ENCODE assay signal across 11 cellular contexts in the genomic region with DNA sequence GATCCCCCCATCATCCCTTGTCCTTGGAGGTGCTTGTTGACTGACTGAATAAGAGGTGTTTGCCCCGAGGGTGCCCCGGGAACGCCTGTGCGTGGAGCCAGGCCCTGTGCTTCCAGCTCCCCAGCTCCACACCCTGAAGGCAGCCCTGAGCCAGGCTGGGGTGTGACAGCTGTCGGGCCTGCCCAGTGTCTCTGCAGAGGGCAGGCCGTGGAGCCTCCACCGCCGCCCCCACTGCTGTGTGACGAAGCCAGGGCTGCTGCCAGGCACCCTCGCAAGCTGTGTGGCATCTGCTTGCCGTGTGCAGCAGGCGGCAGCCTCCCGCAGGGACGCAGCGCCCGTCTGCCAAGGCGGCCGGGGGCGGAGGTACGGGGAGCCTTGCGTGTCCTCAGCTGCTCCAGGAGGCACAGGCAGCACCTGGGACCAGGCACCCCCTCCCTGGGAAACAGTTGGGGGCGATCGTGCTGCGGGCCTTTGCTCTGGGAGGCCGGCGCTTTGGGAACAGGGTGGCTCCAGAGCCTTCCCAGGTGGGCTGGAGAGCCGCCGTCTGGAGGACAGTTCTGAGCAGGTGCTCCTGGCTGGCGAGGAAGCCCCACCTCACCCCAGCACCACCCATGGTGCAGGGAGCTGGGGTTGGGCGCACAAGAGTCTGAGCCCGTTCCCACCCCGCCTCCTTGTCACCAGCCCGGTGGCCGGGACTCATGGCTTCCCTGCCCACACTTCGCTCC. TPM values are rescaled to one million over a fixed set of nuclear protein-coding genes. Genes with fewer than 3 reads are reported as not detected.
DNase-seq lines count a peak whose midpoint lies in the region; ATAC-seq, FAIRE-seq and TF ChIP-seq lines count a peak whose summit lies in the region.
"Had no signal": no experiment of that assay in that cellular context is flagged by ENCODE, and none has a peak within 500 bp of the region (broad histone marks: within the 10 kb centered on the region; RNA-seq: fewer than 3 reads in every experiment).

No MANE protein-coding gene starts in this region.

- H2AFZ ChIP-seq in K562 (ENCODE audit: low read depth, low read length): no peak overlapping the region

- TF ChIP-seq EP300 in K562 (IDR thresholded peaks at IDR 0.05; ENCODE audit: low read length): no peak

- no peak for ATAC-seq in stimulated activated naive CD8-positive, alpha-beta T cell treated with anti-CD3 and anti-CD28 coated beads, Interleukin-15, amount 100 ng/mL, for 72 hours
- no peak for ATAC-seq in stimulated activated naive CD8-positive, alpha-beta T cell treated with anti-CD3 and anti-CD28 coated beads, Interleukin-15, Interleukin-2, amounts not matched to agents 100 U/mL and 50 U/mL, for 24 hours
- ATAC-seq in K562 (no peak), left colon (peak; percentile 34), upper lobe of right lung (peak; percentile 5), GM18498 (IDR thresholded peaks at IDR 0.05; ENCODE audit: unreplicated experiment) (no peak), GM18873 (IDR thresholded peaks at IDR 0.05; ENCODE audit: low FRiP score, unreplicated experiment) (no peak)
- no peak for ATAC-seq in activated T-helper 17 cell treated with anti-CD3 and anti-CD28 coated beads, Interleukin-2, amount 50 U/mL, for 72 hours (replicated peaks)

- TF ChIP-seq POLR2A in K562 (conservative IDR thresholded peaks at IDR 0.05): no peak

- H3K9me3 ChIP-seq in K562 (replicated peaks; ENCODE audit: control insufficient read depth, insufficient read depth, low read depth, low read length) (no peaks in the 10 kb centered on the region), upper lobe of right lung (no peaks in the 10 kb centered on the region)

- peaks cover 10% of the 10 kb centered on the region for H3K9me1 ChIP-seq in K562 (ENCODE audit: control insufficient read depth, insufficient read depth, low read length)

- intact Hi-C loops in K562 (cut with micrococcal nuclease) (no loop called here), left colon (cut with DNase I, micrococcal nuclease) (no loop called here), upper lobe of right lung (cut with DNase I) (loop anchor here (10.0 kb wide), 1 partner anchor 55 kb away; no protein-coding TSS in a partner anchor)

- H3K27ac ChIP-seq in K562 (ENCODE audit: extremely low read depth, low read depth, low read length) (no peak overlapping the region), upper lobe of right lung (no peak overlapping the region)
- H3K27ac ChIP-seq: HL-60 had no signal

- peaks cover 83% of the 10 kb centered on the region for H4K20me1 ChIP-seq in K562 (replicated peaks; ENCODE audit: control insufficient read depth, insufficient read depth, low read length)

- CTCF ChIA-PET in K562 (lab: Yijun Ruan, JAX; ENCODE audit: low intra/inter-chr PET ratio): no interaction called here

- H3K4me3 ChIP-seq in K562: no peak overlapping the region
- H3K4me3 ChIP-seq in upper lobe of right lung: no peak overlapping the region
- H3K4me3 ChIP-seq: skin epidermis had no signal

- H3K4me2 ChIP-seq in K562 (ENCODE audit: insufficient read depth, low read length): no peak overlapping the region

- peak overlapping the region; percentile 48 to 87 for H3K27ac Mint-ChIP-seq in stimulated activated naive CD8-positive, alpha-beta T cell treated with anti-CD3 and anti-CD28 coated beads, Interleukin-15, amount 100 ng/mL, for 72 hours
- H3K27ac Mint-ChIP-seq in activated T-helper 17 cell treated with anti-CD3 and anti-CD28 coated beads, Interleukin-2, amount 50 U/mL, for 72 hours: no peak overlapping the region
- H3K27ac Mint-ChIP-seq: stimulated activated naive CD8-positive, alpha-beta T cell treated with anti-CD3 and anti-CD28 coated beads, Interleukin-15, Interleukin-2, amounts not matched to agents 100 ng/mL and 50 ng/mL, for 24 hours had no signal

- FAIRE-seq in K562 (lab: Jason Lieb, UNC): no peak

- 95% methylated on average over 24 of the region's 35 CpGs for WGBS in K562 (ENCODE audit: insufficient coverage, low coverage, missing lambda C conversion rate)

- in situ Hi-C loops in K562 (cut with MboI): no loop called here

- H3K27me3 Mint-ChIP-seq in stimulated activated naive CD8-positive, alpha-beta T cell treated with anti-CD3 and anti-CD28 coated beads, Interleukin-15, amount 100 ng/mL, for 72 hours: no peaks in the 10 kb centered on the region
- no peaks in the 10 kb centered on the region for H3K27me3 Mint-ChIP-seq in activated T-helper 17 cell treated with anti-CD3 and anti-CD28 coated beads, Interleukin-2, amount 50 U/mL, for 72 hours
- H3K27me3 Mint-ChIP-seq: stimulated activated naive CD8-positive, alpha-beta T cell treated with anti-CD3 and anti-CD28 coated beads, Interleukin-15, Interleukin-2, amounts not matched to agents 100 ng/mL and 50 ng/mL, for 24 hours had no signal

- no peak overlapping the region for H3K9ac ChIP-seq in K562 (ENCODE audit: insufficient read depth in 1 of 2, low read depth in 2 of 2, low read length in 2 of 2)

- peaks cover 99% of the 10 kb centered on the region for H3K79me2 ChIP-seq in K562 (ENCODE audit: control insufficient read depth, insufficient read depth, low read length)

- no peak overlapping the region for H3K4me3 Mint-ChIP-seq in stimulated activated naive CD8-positive, alpha-beta T cell treated with anti-CD3 and anti-CD28 coated beads, Interleukin-15, amount 100 ng/mL, for 72 hours
- H3K4me3 Mint-ChIP-seq in activated T-helper 17 cell treated with anti-CD3 and anti-CD28 coated beads, Interleukin-2, amount 50 U/mL, for 72 hours: no peak overlapping the region
- H3K4me3 Mint-ChIP-seq: stimulated activated naive CD8-positive, alpha-beta T cell treated with anti-CD3 and anti-CD28 coated beads, Interleukin-15, Interleukin-2, amounts not matched to agents 100 ng/mL and 50 ng/mL, for 24 hours had no signal

- POLR2A ChIA-PET in K562 (lab: Yijun Ruan, JAX): interaction anchor here (0.5 to 1.3 kb wide), 6 partner anchors 9 to 224 kb away, joined by 3 to 4 read pairs (median 3); no protein-coding TSS in a partner anchor

- no peaks in the 10 kb centered on the region for H3K36me3 Mint-ChIP-seq in activated T-helper 17 cell treated with anti-CD3 and anti-CD28 coated beads, Interleukin-2, amount 50 U/mL, for 72 hours (ENCODE audit: low read depth)

- H3K4me1 ChIP-seq in K562 (replicated peaks in 1 of 2; ENCODE audit: control insufficient read depth in 2 of 2, insufficient read depth in 2 of 2, low read length in 2 of 2) (peaks cover 0 to 91% of the 10 kb centered on the region in 2 experiments; a peak in 2 of 5 replicates), upper lobe of right lung (peaks cover 13% of the 10 kb centered on the region)

- H3K4me1 Mint-ChIP-seq in stimulated activated naive CD8-positive, alpha-beta T cell treated with anti-CD3 and anti-CD28 coated beads, Interleukin-15, amount 100 ng/mL, for 72 hours: peaks cover 25% of the 10 kb centered on the region
- H3K4me1 Mint-ChIP-seq in activated T-helper 17 cell treated with anti-CD3 and anti-CD28 coated beads, Interleukin-2, amount 50 U/mL, for 72 hours: no peaks in the 10 kb centered on the region

- TF ChIP-seq CTCF in K562 (IDR thresholded peaks at IDR 0.05 in 2 of 3, conservative IDR thresholded peaks at IDR 0.05 in 1 of 3; ENCODE audit: insufficient read depth in 2 of 3, low read depth in 1 of 3, low read length in 3 of 3) (no peak), upper lobe of right lung (IDR thresholded peaks at IDR 0.05) (no peak)

- DNase-seq in stimulated activated naive CD8-positive, alpha-beta T cell treated with anti-CD3 and anti-CD28 coated beads, Interleukin-15, amount 100 ng/mL, for 72 hours: no peak
- no peak for DNase-seq in stimulated activated naive CD8-positive, alpha-beta T cell treated with anti-CD3 and anti-CD28 coated beads, Interleukin-15, Interleukin-2, amounts not matched to agents 100 U/mL and 50 U/mL, for 24 hours
- no peak for DNase-seq in K562 (ENCODE audit: extremely low read depth in 1 of 4, low spot score in 3 of 4)
- DNase-seq in left colon: peak in 1 of 2 donors; percentile 46
- no peak for DNase-seq in upper lobe of right lung

- H3K27me3 ChIP-seq in K562 (ENCODE audit: control insufficient read depth in 2 of 2, insufficient read depth in 2 of 2, low read length in 2 of 2) (no peaks in the 10 kb centered on the region), upper lobe of right lung (no peaks in the 10 kb centered on the region)

- H3K36me3 ChIP-seq in K562 (ENCODE audit: control insufficient read depth, insufficient read depth, low read length) (peaks cover 99% of the 10 kb centered on the region; the same call in 2 of the 3 replicates), upper lobe of right lung (peaks cover 7% of the 10 kb centered on the region)

- TF ChIP-seq RAD21 in K562 (CRISPR knock-in tag; conservative IDR thresholded peaks at IDR 0.05 in 1 of 2, IDR thresholded peaks at IDR 0.05 in 1 of 2): no peak

- no peaks in the 10 kb centered on the region for H3K9me3 Mint-ChIP-seq in stimulated activated naive CD8-positive, alpha-beta T cell treated with anti-CD3 and anti-CD28 coated beads, Interleukin-15, amount 100 ng/mL, for 72 hours
- H3K9me3 Mint-ChIP-seq in activated T-helper 17 cell treated with anti-CD3 and anti-CD28 coated beads, Interleukin-2, amount 50 U/mL, for 72 hours: no peaks in the 10 kb centered on the region
- H3K9me3 Mint-ChIP-seq: stimulated activated naive CD8-positive, alpha-beta T cell treated with anti-CD3 and anti-CD28 coated beads, Interleukin-15, Interleukin-2, amounts not matched to agents 100 ng/mL and 50 ng/mL, for 24 hours had no signal

- BruUV-seq in K562 (replicated peaks; lab: Mats Ljungman, UMichigan): no TSS peak

RNA-seq across cellular contexts. Expression of a gene that starts 26.6 kb away (rescaled TPM):
- 692 and 1,066 TPM in 2 replicates for total RNA-seq in K562 (2011; cell fraction: chromatin; rRNA removed; ENCODE audit: low replicate concordance)
- total RNA-seq in K562 (2011; cell fraction: nucleolus; rRNA removed): 409 and 435 TPM in 2 replicates
- 438 and 467 TPM in 2 replicates for total RNA-seq in K562 (2011; cell fraction: nucleoplasm; rRNA removed)
- total RNA-seq in K562 (2014; rRNA removed) (89.1 and 104 TPM in 2 replicates), K562 (2014; rRNA removed; fragmentation: Illumina TruSeq; extraction: Trizol) (40.9 and 41.8 TPM in 2 replicates), K562 (2015; rRNA removed; fragmentation: Illumina TruSeq; extraction: Trizol) (57.9 and 60.6 TPM in 2 replicates), K562 (2021) (208 and 244 TPM in 2 replicates), left colon (100 to 1,000 TPM in 1 of 2 donors, 10 to 100 TPM in 1; 94.7 to 110 TPM), upper lobe of right lung (87.2 TPM)
- polyA plus RNA-seq in K562 (2011; rRNA removed) (54.2 and 64.0 TPM in 2 replicates), K562 (2014; fragmentation: Illumina TruSeq; extraction: Trizol) (116 and 138 TPM in 2 replicates), K562 (2014; fragmentation: Nextera tagmentation; extraction: Ambion mirVana) (10 to 100 TPM; 12.2 to 15.8 TPM), K562 (2014; rRNA removed) (101 and 116 TPM in 2 replicates)
- polyA plus RNA-seq in K562 (2011; cell fraction: cytosol; rRNA removed): 54.1 and 55.3 TPM in 2 replicates
- polyA plus RNA-seq in K562 (2011; cell fraction: nucleus; rRNA removed): 210 and 277 TPM in 2 replicates
- polyA plus RNA-seq in K562 (2012): 113 and 125 TPM in 2 replicates
- 61.1 and 68.8 TPM in 2 replicates for polyA minus RNA-seq in K562 (2011; rRNA and poly(A)+ RNA removed)
- 106 and 121 TPM in 2 replicates for polyA minus RNA-seq in K562 (2011; cell fraction: cytosol; rRNA and poly(A)+ RNA removed)
- 117 and 133 TPM in 2 replicates for polyA minus RNA-seq in K562 (2011; cell fraction: nucleus; rRNA and poly(A)+ RNA removed)
- 10 to 100 TPM; 12.1 to 17.4 TPM for total RNA-seq in activated T-helper 17 cell treated with anti-CD3 and anti-CD28 coated beads, Interleukin-2, amount 50 U/mL, for 72 hours

RNA-seq across cellular contexts. Expression of a gene that starts 49.1 kb away (rescaled TPM):
- 24.8 and 32.7 TPM in 2 replicates for total RNA-seq in K562 (2011; cell fraction: chromatin; rRNA removed; ENCODE audit: low replicate concordance)
- 24.2 and 24.5 TPM in 2 replicates for total RNA-seq in K562 (2011; cell fraction: nucleolus; rRNA removed)
- total RNA-seq in K562 (2011; cell fraction: nucleoplasm; rRNA removed): 23.2 and 33.3 TPM in 2 replicates
- total RNA-seq in K562 (2014; rRNA removed): 42.0 and 44.2 TPM in 2 replicates
- 43.8 and 47.3 TPM in 2 replicates for total RNA-seq in K562 (2014; rRNA removed; fragmentation: Illumina TruSeq; extraction: Trizol)
- total RNA-seq in K562 (2015; rRNA removed; fragmentation: Illumina TruSeq; extraction: Trizol): 39.4 and 40.4 TPM in 2 replicates
- 57.5 and 61.6 TPM in 2 replicates for total RNA-seq in K562 (2021)
- 38.4 and 44.6 TPM in 2 replicates for polyA plus RNA-seq in K562 (2011; rRNA removed)
- polyA plus RNA-seq in K562 (2011; cell fraction: cytosol; rRNA removed): 27.8 and 34.2 TPM in 2 replicates
- 15.7 and 20.5 TPM in 2 replicates for polyA plus RNA-seq in K562 (2011; cell fraction: nucleus; rRNA removed)
- 26.1 and 33.8 TPM in 2 replicates for polyA plus RNA-seq in K562 (2012)
- polyA plus RNA-seq in K562 (2014; fragmentation: Illumina TruSeq; extraction: Trizol): 41.4 and 49.8 TPM in 2 replicates
- polyA plus RNA-seq in K562 (2014; fragmentation: Nextera tagmentation; extraction: Ambion mirVana): 10 to 100 TPM; 61.3 to 76.2 TPM
- 42.3 and 42.9 TPM in 2 replicates for polyA plus RNA-seq in K562 (2014; rRNA removed)
- 25.6 and 28.3 TPM in 2 replicates for polyA minus RNA-seq in K562 (2011; rRNA and poly(A)+ RNA removed)
- 13.6 and 17.8 TPM in 2 replicates for polyA minus RNA-seq in K562 (2011; cell fraction: cytosol; rRNA and poly(A)+ RNA removed)
- polyA minus RNA-seq in K562 (2011; cell fraction: nucleus; rRNA and poly(A)+ RNA removed): 10.2 and 13.2 TPM in 2 replicates
- 1 to 10 TPM; 3.2 to 5.1 TPM for total RNA-seq in left colon
- 0.46 TPM for total RNA-seq in upper lobe of right lung
- 10 to 100 TPM; 39.1 to 64.2 TPM for total RNA-seq in activated T-helper 17 cell treated with anti-CD3 and anti-CD28 coated beads, Interleukin-2, amount 50 U/mL, for 72 hours

Comparison
In these comparisons a context has a peak if more than half of its experiments do, and no peak if none do; other contexts are left out.
1. ATAC-seq: peak in left colon (single experiment) and upper lobe of right lung (single experiment); none in stimulated activated naive CD8-positive, alpha-beta T cell treated with anti-CD3 and anti-CD28 coated beads, Interleukin-15, amount 100 ng/mL, for 72 hours (single experiment), stimulated activated naive CD8-positive, alpha-beta T cell treated with anti-CD3 and anti-CD28 coated beads, Interleukin-15, Interleukin-2, amounts not matched to agents 100 U/mL and 50 U/mL, for 24 hours (single experiment), K562 (single experiment), GM18498 (single experiment), GM18873 (single experiment) and activated T-helper 17 cell treated with anti-CD3 and anti-CD28 coated beads, Interleukin-2, amount 50 U/mL, for 72 hours (single experiment).